ENCODE assay signal across 22 cellular contexts in genomic region chr13:62997696-62998095, GRCh38.
"Had no signal": no experiment of that assay in that cellular context is flagged by ENCODE, and none has a peak within 500 bp of the region (broad histone marks: within the 10 kb centered on the region; RNA-seq: fewer than 3 reads in every experiment).

No MANE protein-coding gene starts in this region.

- H3K27me3 ChIP-seq: breast epithelium, SJSA1 had no signal

- DNase-seq: activated CD4-positive, alpha-beta T cell treated with anti-CD3 and anti-CD28 coated beads for 4 hours; activated CD8-positive, alpha-beta memory T cell treated with anti-CD3 and anti-CD28 coated beads, Interleukin-2, amount 50 U/mL, for 4 hours; activated CD8-positive, alpha-beta T cell treated with anti-CD3 and anti-CD28 coated beads for 36 hours; activated gamma-delta T cell treated with Interleukin-2 at 50 U/mL for 16 hours; activated naive CD4-positive, alpha-beta T cell treated with anti-CD3 and anti-CD28 coated beads, Interleukin-2, amount 50 U/mL, for 16 hours; activated naive CD8-positive, alpha-beta T cell treated with anti-CD3 and anti-CD28 coated beads, Interleukin-2, amount 10 ng/mL, durations not matched to agents 7 days and 5 days; activated T-cell treated with anti-CD3 and anti-CD28 coated beads, Interleukin-2, amount 50 U/mL, for 72 hours; aorta; caudate nucleus; Karpas-422; NCI-H1092; NCI-H1417; NCI-H2029 treated with DMSO at 0.1 percent for 48 hours; NCI-H446; NCI-H524; PC-3; SHP77; T-helper 17 cell; T1000 had no signal

- H3K4me1 ChIP-seq: breast epithelium, SJSA1 had no signal

- H3K36me3 ChIP-seq: breast epithelium, SJSA1 had no signal

- H3K27ac ChIP-seq: breast epithelium, coronary artery, SJSA1 had no signal

- H3K9me3 ChIP-seq: SJSA1 had no signal

- H3K4me3 ChIP-seq: breast epithelium, coronary artery, SJSA1 had no signal
